In genomic region chr11:92447586-92447985, GRCh38 we compare ENCODE assay signal across 1 cellular context.
TF ChIP-seq lines count a peak whose summit lies in the region.

No MANE protein-coding gene starts in this region.

TF ChIP-seq in GM23338, 12 proteins besides CTCF, POLR2A, EP300 and RAD21 (continued from another document):
- TF ChIP-seq, protein P1, sequence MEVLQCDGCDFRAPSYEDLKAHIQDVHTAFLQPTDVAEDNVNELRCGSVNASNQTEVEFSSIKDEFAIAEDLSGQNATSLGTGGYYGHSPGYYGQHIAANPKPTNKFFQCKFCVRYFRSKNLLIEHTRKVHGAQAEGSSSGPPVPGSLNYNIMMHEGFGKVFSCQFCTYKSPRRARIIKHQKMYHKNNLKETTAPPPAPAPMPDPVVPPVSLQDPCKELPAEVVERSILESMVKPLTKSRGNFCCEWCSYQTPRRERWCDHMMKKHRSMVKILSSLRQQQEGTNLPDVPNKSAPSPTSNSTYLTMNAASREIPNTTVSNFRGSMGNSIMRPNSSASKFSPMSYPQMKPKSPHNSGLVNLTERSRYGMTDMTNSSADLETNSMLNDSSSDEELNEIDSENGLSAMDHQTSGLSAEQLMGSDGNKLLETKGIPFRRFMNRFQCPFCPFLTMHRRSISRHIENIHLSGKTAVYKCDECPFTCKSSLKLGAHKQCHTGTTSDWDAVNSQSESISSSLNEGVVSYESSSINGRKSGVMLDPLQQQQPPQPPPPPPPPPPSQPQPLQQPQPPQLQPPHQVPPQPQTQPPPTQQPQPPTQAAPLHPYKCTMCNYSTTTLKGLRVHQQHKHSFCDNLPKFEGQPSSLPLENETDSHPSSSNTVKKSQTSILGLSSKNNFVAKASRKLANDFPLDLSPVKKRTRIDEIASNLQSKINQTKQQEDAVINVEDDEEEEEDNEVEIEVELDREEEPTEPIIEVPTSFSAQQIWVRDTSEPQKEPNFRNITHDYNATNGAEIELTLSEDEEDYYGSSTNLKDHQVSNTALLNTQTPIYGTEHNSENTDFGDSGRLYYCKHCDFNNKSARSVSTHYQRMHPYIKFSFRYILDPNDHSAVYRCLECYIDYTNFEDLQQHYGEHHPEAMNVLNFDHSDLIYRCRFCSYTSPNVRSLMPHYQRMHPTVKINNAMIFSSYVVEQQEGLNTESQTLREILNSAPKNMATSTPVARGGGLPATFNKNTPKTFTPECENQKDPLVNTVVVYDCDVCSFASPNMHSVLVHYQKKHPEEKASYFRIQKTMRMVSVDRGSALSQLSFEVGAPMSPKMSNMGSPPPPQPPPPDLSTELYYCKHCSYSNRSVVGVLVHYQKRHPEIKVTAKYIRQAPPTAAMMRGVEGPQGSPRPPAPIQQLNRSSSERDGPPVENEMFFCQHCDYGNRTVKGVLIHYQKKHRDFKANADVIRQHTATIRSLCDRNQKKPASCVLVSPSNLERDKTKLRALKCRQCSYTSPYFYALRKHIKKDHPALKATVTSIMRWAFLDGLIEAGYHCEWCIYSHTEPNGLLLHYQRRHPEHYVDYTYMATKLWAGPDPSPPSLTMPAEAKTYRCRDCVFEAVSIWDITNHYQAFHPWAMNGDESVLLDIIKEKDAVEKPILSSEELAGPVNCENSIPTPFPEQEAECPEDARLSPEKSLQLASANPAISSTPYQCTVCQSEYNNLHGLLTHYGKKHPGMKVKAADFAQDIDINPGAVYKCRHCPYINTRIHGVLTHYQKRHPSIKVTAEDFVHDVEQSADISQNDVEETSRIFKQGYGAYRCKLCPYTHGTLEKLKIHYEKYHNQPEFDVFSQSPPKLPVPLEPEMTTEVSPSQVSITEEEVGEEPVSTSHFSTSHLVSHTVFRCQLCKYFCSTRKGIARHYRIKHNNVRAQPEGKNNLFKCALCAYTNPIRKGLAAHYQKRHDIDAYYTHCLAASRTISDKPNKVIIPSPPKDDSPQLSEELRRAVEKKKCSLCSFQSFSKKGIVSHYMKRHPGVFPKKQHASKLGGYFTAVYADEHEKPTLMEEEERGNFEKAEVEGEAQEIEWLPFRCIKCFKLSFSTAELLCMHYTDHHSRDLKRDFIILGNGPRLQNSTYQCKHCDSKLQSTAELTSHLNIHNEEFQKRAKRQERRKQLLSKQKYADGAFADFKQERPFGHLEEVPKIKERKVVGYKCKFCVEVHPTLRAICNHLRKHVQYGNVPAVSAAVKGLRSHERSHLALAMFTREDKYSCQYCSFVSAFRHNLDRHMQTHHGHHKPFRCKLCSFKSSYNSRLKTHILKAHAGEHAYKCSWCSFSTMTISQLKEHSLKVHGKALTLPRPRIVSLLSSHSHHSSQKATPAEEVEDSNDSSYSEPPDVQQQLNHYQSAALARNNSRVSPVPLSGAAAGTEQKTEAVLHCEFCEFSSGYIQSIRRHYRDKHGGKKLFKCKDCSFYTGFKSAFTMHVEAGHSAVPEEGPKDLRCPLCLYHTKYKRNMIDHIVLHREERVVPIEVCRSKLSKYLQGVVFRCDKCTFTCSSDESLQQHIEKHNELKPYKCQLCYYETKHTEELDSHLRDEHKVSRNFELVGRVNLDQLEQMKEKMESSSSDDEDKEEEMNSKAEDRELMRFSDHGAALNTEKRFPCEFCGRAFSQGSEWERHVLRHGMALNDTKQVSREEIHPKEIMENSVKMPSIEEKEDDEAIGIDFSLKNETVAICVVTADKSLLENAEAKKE (CRISPR knock-in tag; IDR thresholded peaks at IDR 0.05), result no peak; the same call in 1 of the 2 replicates
